In genomic region chr22:29820941-29821789, GRCh38 we compare ENCODE assay signal across 1 cellular context.
TF ChIP-seq lines count a peak whose summit lies in the region.

No MANE protein-coding gene starts in this region.

TF ChIP-seq in HEK293, 187 proteins besides CTCF, POLR2A, EP300 and RAD21 (continued from another document):
- TF ChIP-seq ZNF423 (tag by site-specific recombination; IDR thresholded peaks at IDR 0.05): no peak
- TF ChIP-seq ZBTB1 (tag by site-specific recombination; IDR thresholded peaks at IDR 0.05): no peak
- peak; percentile 85 for TF ChIP-seq HIC1 (tag by site-specific recombination; IDR thresholded peaks at IDR 0.05)
- peak; percentile 74; the same call in 1 of the 2 replicates for TF ChIP-seq ZSCAN23 (tag by site-specific recombination; IDR thresholded peaks at IDR 0.05)
- no peak for TF ChIP-seq AEBP2 (tag by site-specific recombination; IDR thresholded peaks at IDR 0.05; ENCODE audit: borderline replicate concordance)
- no peak for TF ChIP-seq ZNF404 (tag by site-specific recombination; IDR thresholded peaks at IDR 0.05)
- TF ChIP-seq PRDM2 (tag by site-specific recombination; IDR thresholded peaks at IDR 0.05; ENCODE audit: borderline replicate concordance): no peak
- TF ChIP-seq ZNF433 (tag by site-specific recombination; IDR thresholded peaks at IDR 0.05; ENCODE audit: low read depth): no peak
- TF ChIP-seq ZNF26 (tag by site-specific recombination; IDR thresholded peaks at IDR 0.05): no peak
- no peak for TF ChIP-seq ZNF544 (tag by site-specific recombination; IDR thresholded peaks at IDR 0.05)
- TF ChIP-seq IKZF3 (tag by site-specific recombination; IDR thresholded peaks at IDR 0.05): peak; percentile 74
- no peak for TF ChIP-seq ZNF670 (tag by site-specific recombination; IDR thresholded peaks at IDR 0.05; ENCODE audit: low read depth)
- TF ChIP-seq KLF8 (tag by site-specific recombination; IDR thresholded peaks at IDR 0.05): peak; percentile 64; the same call in 1 of the 2 replicates
- TF ChIP-seq ZNF501 (tag by site-specific recombination; IDR thresholded peaks at IDR 0.05): no peak
- TF ChIP-seq ZNF580 (tag by site-specific recombination; IDR thresholded peaks at IDR 0.05): peak; percentile 62; the same call in 1 of the 2 replicates
- no peak for TF ChIP-seq SCRT1 (tag by site-specific recombination; IDR thresholded peaks at IDR 0.05; ENCODE audit: borderline replicate concordance)
- peak; percentile 34; the same call in 1 of the 2 replicates for TF ChIP-seq ZNF335 (tag by site-specific recombination; conservative IDR thresholded peaks at IDR 0.05)
- TF ChIP-seq ZNF174 (tag by site-specific recombination; IDR thresholded peaks at IDR 0.05): no peak
- TF ChIP-seq ZNF664 (tag by site-specific recombination; IDR thresholded peaks at IDR 0.05): no peak
TF ChIP-seq in HEK293: peak in this region for 69.
